8 cellular contexts compared by ENCODE assay signal in genomic region chr3:107431048-107431297, GRCh38. TPM values are rescaled to one million over a fixed set of nuclear protein-coding genes. Genes with fewer than 3 reads are reported as not detected.
A peak's percentile ranks its signal among the peaks of the same experiment; 100 is the strongest.
DNase-seq lines count a peak whose midpoint lies in the region; TF ChIP-seq lines count a peak whose summit lies in the region.

No MANE protein-coding gene starts in this region.

- no peaks in the 10 kb centered on the region for H3K36me3 ChIP-seq in NT2/D1 (ENCODE audit: insufficient read depth, insufficient read length, low read length)

- TF ChIP-seq CTCF in GM12875 (IDR thresholded peaks at IDR 0.05; ENCODE audit: borderline replicate concordance, insufficient read depth, low read depth, low read length) (no peak), MCF 10A (IDR thresholded peaks at IDR 0.05; ENCODE audit: unreplicated experiment) (no peak)

- H3K4me3 ChIP-seq in GM12875 (ENCODE audit: low read depth, low read length), result peak overlapping the region; percentile 81
- peak overlapping the region; percentile 75 for H3K4me3 ChIP-seq in NT2/D1 (ENCODE audit: insufficient read length, low read depth)

- CTCF ChIA-PET in MCF 10A (lab: Yijun Ruan, JAX), result interaction anchor here (0.6 to 6.5 kb wide), 14 partner anchors 10 to 557 kb away, joined by 4 to 85 read pairs (median 6); no protein-coding TSS in a partner anchor

- POLR2A ChIA-PET in MCF 10A (lab: Yijun Ruan, JAX), result interaction anchor here (0.5 to 4.5 kb wide), 26 partner anchors 10 to 227 kb away, joined by 3 to 25 read pairs (median 5); partner anchors contain the start of gene BBX

- DNase-seq in HCEC 1CT (peak; percentile 35), NT2/D1 (ENCODE audit: low read depth, low spot score) (no peak), MCF 10A (ENCODE audit: unreplicated experiment) (peak; percentile 49), NCI-H748 treated with DMSO at 0.1 percent for 48 hours (lab: John Stamatoyannopoulos, UW) (no peak), NCI-H774 (lab: John Stamatoyannopoulos, UW) (no peak)
- DNase-seq in stimulated activated CD4-positive, alpha-beta T cell treated with anti-CD3 and anti-CD28 coated beads, Interleukin-4, amount 100 ng/mL, for 24 hours, result peak; percentile 24

- H3K4me1 ChIP-seq in NT2/D1 (ENCODE audit: insufficient read depth, insufficient read length), result peaks cover 2% of the 10 kb centered on the region

- BruUV-seq in MCF 10A (replicated peaks; lab: Mats Ljungman, UMichigan), result no TSS peak

- H3K27me3 ChIP-seq in NT2/D1 (ENCODE audit: insufficient read depth, insufficient read length) (peaks cover 63% of the 10 kb centered on the region), layer of hippocampus (ENCODE audit: control insufficient read depth, insufficient read depth, low read length) (no peaks in the 10 kb centered on the region)

- H3K4me1 Mint-ChIP-seq in MCF 10A (ENCODE audit: insufficient read depth, unreplicated experiment), result peaks cover 7% of the 10 kb centered on the region

- peak overlapping the region; percentile 79 for H3K4me3 Mint-ChIP-seq in MCF 10A (ENCODE audit: unreplicated experiment)

- H3K36me3 Mint-ChIP-seq in MCF 10A (ENCODE audit: insufficient read depth, unreplicated experiment), result peaks cover 13% of the 10 kb centered on the region

- intact Hi-C loops in MCF 10A (cut with micrococcal nuclease), result loop anchor here (1.0 to 5.0 kb wide), 3 partner anchors 92 to 224 kb away; no protein-coding TSS in a partner anchor

- H3K27ac Mint-ChIP-seq in MCF 10A (ENCODE audit: low read depth, unreplicated experiment), result no peak overlapping the region

- no peaks in the 10 kb centered on the region for H3K9me3 Mint-ChIP-seq in MCF 10A (ENCODE audit: unreplicated experiment)

- H3K9ac ChIP-seq in NT2/D1 (ENCODE audit: insufficient read length, low read depth), result peak overlapping the region; percentile 90

- H3K27ac ChIP-seq in layer of hippocampus (ENCODE audit: low read depth, low read length), result peak overlapping the region; percentile 95

- H3K9me3 ChIP-seq in NT2/D1 (ENCODE audit: insufficient read depth, low read length), result no peaks in the 10 kb centered on the region

- no peaks in the 10 kb centered on the region for H3K27me3 Mint-ChIP-seq in MCF 10A (ENCODE audit: insufficient read depth, unreplicated experiment)

RNA-seq across cellular contexts. Expression of gene CCDC54, which starts 53.7 kb away (rescaled TPM):
- not detected in 2 replicates for total RNA-seq in MCF 10A (2022)

Comparison
In these comparisons a context has a peak if more than half of its experiments do, and no peak if none do; other contexts are left out.
1. DNase-seq: peak in HCEC 1CT (single experiment), MCF 10A (single experiment) and stimulated activated CD4-positive, alpha-beta T cell treated with anti-CD3 and anti-CD28 coated beads, Interleukin-4, amount 100 ng/mL, for 24 hours (single experiment); none in NT2/D1 (single experiment), NCI-H748 treated with DMSO at 0.1 percent for 48 hours (single experiment) and NCI-H774 (single experiment).